In genomic region chr16:1964046-1964505, GRCh38 we compare ENCODE assay signal across 8 cellular contexts. TPM values are rescaled to one million over a fixed set of nuclear protein-coding genes. Genes with fewer than 3 reads are reported as not detected.
DNase-seq lines count a peak whose midpoint lies in the region; ATAC-seq, FAIRE-seq and TF ChIP-seq lines count a peak whose summit lies in the region.

No MANE protein-coding gene starts in this region.

- H3K27ac Mint-ChIP-seq in CD4-positive, alpha-beta T cell: peak overlapping the region; percentile 98

- no peaks in the 10 kb centered on the region for H3K9me3 ChIP-seq in CD4-positive, alpha-beta T cell (ENCODE audit: control insufficient read depth, low read length)
- no peaks in the 10 kb centered on the region for H3K9me3 ChIP-seq in PC-3 (ENCODE audit: low read length)
- H3K9me3 ChIP-seq in lower lobe of right lung: no peaks in the 10 kb centered on the region
- H3K9me3 ChIP-seq in testis: no peaks in the 10 kb centered on the region

- no peak for TF ChIP-seq CTCF in CD4-positive, alpha-beta T cell (IDR thresholded peaks at IDR 0.05)
- TF ChIP-seq CTCF in PC-3 (conservative IDR thresholded peaks at IDR 0.05; ENCODE audit: low read depth, low read length) (no peak), bronchial epithelial cell (IDR thresholded peaks at IDR 0.05; ENCODE audit: insufficient read depth, low read length, severe bottlenecking) (peak; percentile 3), lower lobe of right lung (IDR thresholded peaks at IDR 0.05) (no peak), testis (IDR thresholded peaks at IDR 0.05) (no peak)

- H3K4me1 Mint-ChIP-seq in CD4-positive, alpha-beta T cell (ENCODE audit: low read depth): peaks cover 53% of the 10 kb centered on the region

- H3K9ac ChIP-seq in PC-3 (ENCODE audit: low read length): peak overlapping the region; percentile 99

- H4K20me1 ChIP-seq in PC-3 (ENCODE audit: low read length): peaks cover 19% of the 10 kb centered on the region

- intact Hi-C loops in CD4-positive, alpha-beta T cell (cut with DNase I, micrococcal nuclease): loop anchor here in 1 of 2 experiments (10.0 kb wide), 1 partner anchor 1269 kb away; the partner anchor contains the start of gene WDR24
- intact Hi-C loops in PC-3 (cut with micrococcal nuclease) (no loop called here), lower lobe of right lung (cut with DNase I) (no loop called here), testis (cut with DNase I; ENCODE audit: low total_unique reads) (no loop called here)

- 3 to 7% methylated on average over 6 to 33 of the region's 33 CpGs for WGBS in testis, 2 donors

- H3K9me3 Mint-ChIP-seq in CD4-positive, alpha-beta T cell: no peaks in the 10 kb centered on the region

- H3K4me3 Mint-ChIP-seq in CD4-positive, alpha-beta T cell: peak overlapping the region; percentile 98

- H3F3A ChIP-seq in PC-3 (ENCODE audit: low read length, unreplicated experiment): peaks cover 16% of the 10 kb centered on the region

- ATAC-seq in CD4-positive, alpha-beta T cell (ENCODE audit: poor library complexity): peak; percentile 10
- ATAC-seq in GM21447 (IDR thresholded peaks at IDR 0.05; ENCODE audit: unreplicated experiment) (peak; percentile 9), PC-3 (no peak; the same call in 1 of the 2 replicates), lower lobe of right lung (peak; percentile 4 to 40), HG03457 (IDR thresholded peaks at IDR 0.05; ENCODE audit: unreplicated experiment) (no peak), HG03196 (IDR thresholded peaks at IDR 0.05; ENCODE audit: unreplicated experiment) (no peak)

- DNase-seq in CD4-positive, alpha-beta T cell: peak in 3 of 10 experiments; percentile 27 to 48 (median 28)
- no peak for DNase-seq in PC-3
- DNase-seq in bronchial epithelial cell (ENCODE audit: low read depth): no peak
- no peak for DNase-seq in lower lobe of right lung
- DNase-seq in testis: no peak

- no peaks in the 10 kb centered on the region for H3K27me3 Mint-ChIP-seq in CD4-positive, alpha-beta T cell

- H3K4me1 ChIP-seq in PC-3 (ENCODE audit: insufficient read depth, low read length) (peaks cover 9% of the 10 kb centered on the region; the same call in 1 of the 2 replicates), lower lobe of right lung (peaks cover 41% of the 10 kb centered on the region), testis (peaks cover 21% of the 10 kb centered on the region)

- H3K4me3 ChIP-seq in PC-3 (ENCODE audit: low read length) (peak overlapping the region; percentile 96), bronchial epithelial cell (ENCODE audit: low read depth, low read length) (peak overlapping the region; percentile 91), lower lobe of right lung (peak overlapping the region; percentile 92), testis (peak overlapping the region; percentile 64 to 96)

- CTCF ChIA-PET in CD4-positive, alpha-beta T cell (lab: Charles Lee): interaction anchor here (0.7 to 2.3 kb wide), 4 partner anchors 84 to 259 kb away, joined by 3 to 7 read pairs (median 4); partner anchors contain the start of genes NTHL1, TRAF7 and TSC2
- CTCF ChIA-PET in PC-3 (lab: Charles Lee): no interaction called here

- TF ChIP-seq POLR2A in testis (IDR thresholded peaks at IDR 0.05): no peak

- no peak for FAIRE-seq in bronchial epithelial cell (lab: Jason Lieb, UNC)

- BruUV-seq in PC-3 (replicated peaks; lab: Mats Ljungman, UMichigan): no TSS peak

- no peaks in the 10 kb centered on the region for H3K9me2 ChIP-seq in PC-3 (replicated peaks; ENCODE audit: low read length)

- H3K27ac ChIP-seq in CD4-positive, alpha-beta T cell (ENCODE audit: low read depth, low read length): peak overlapping the region; percentile 99
- H3K27ac ChIP-seq in PC-3 (ENCODE audit: low read length): peak overlapping the region; percentile 47; the same call in 1 of the 2 replicates
- peak overlapping the region; percentile 98 for H3K27ac ChIP-seq in lower lobe of right lung
- peak overlapping the region; percentile 86 to 97 for H3K27ac ChIP-seq in testis

- H3K36me3 ChIP-seq in PC-3 (ENCODE audit: low read depth, low read length) (peaks cover 22% of the 10 kb centered on the region), bronchial epithelial cell (ENCODE audit: control insufficient read depth, insufficient read depth, low read length) (peaks cover 15% of the 10 kb centered on the region), lower lobe of right lung (peaks cover 26% of the 10 kb centered on the region), testis (ENCODE audit: low read depth, missing control alignments) (no peaks in the 10 kb centered on the region)

- peaks cover 56% of the 10 kb centered on the region for H3K79me2 ChIP-seq in PC-3 (ENCODE audit: low read length)

- no peak overlapping the region for H2AFZ ChIP-seq in PC-3 (ENCODE audit: low read length)

- peaks cover 55% of the 10 kb centered on the region for H3K36me3 Mint-ChIP-seq in CD4-positive, alpha-beta T cell (ENCODE audit: low read depth)

- POLR2A ChIA-PET in CD4-positive, alpha-beta T cell (lab: Charles Lee): interaction anchor here (0.5 to 5.0 kb wide), 39 partner anchors 7 to 1269 kb away, joined by 3 to 62 read pairs (median 5); partner anchors contain the start of genes CCNF, ECI1, ELOB and FAHD1
- POLR2A ChIA-PET in PC-3 (lab: Charles Lee; ENCODE audit: unreplicated experiment): interaction anchor here (0.5 to 1.0 kb wide), 7 partner anchors 14 to 1041 kb away, joined by 3 to 25 read pairs (median 5); partner anchors contain the start of genes MSRB1, NUBP2 and SPSB3

- H3K4me2 ChIP-seq in PC-3 (ENCODE audit: low read length): peak overlapping the region; percentile 92

- no peaks in the 10 kb centered on the region for H3K27me3 ChIP-seq in CD4-positive, alpha-beta T cell (ENCODE audit: control insufficient read depth, insufficient read depth, low read length)
- H3K27me3 ChIP-seq in PC-3 (ENCODE audit: low read length) (no peaks in the 10 kb centered on the region), bronchial epithelial cell (ENCODE audit: control insufficient read depth, insufficient read depth, low read length) (no peaks in the 10 kb centered on the region), lower lobe of right lung (ENCODE audit: low read depth) (no peaks in the 10 kb centered on the region), testis (no peaks in the 10 kb centered on the region)

RNA-seq across cellular contexts. Expression of gene RPS2, which starts 0.6 kb away (rescaled TPM):
- total RNA-seq in CD4-positive, alpha-beta T cell: 1,000 to 10,000 TPM; 3,604 to 3,755 TPM
- total RNA-seq in PC-3 (2014; rRNA removed) (2,234 and 2,721 TPM in 2 replicates), bronchial epithelial cell (5,082 and 6,563 TPM in 2 replicates), lower lobe of right lung (1,721 TPM), testis (1,000 to 10,000 TPM in 1 of 2 donors, 100 to 1,000 TPM in 1; 744 to 1,779 TPM)
- polyA plus RNA-seq in testis (ENCODE audit: insufficient read depth, low read depth, low replicate concordance): 1,272 TPM

RNA-seq across cellular contexts. Expression of gene RNF151, which starts 2.6 kb away (rescaled TPM):
- total RNA-seq in CD4-positive, alpha-beta T cell: not detected
- total RNA-seq in PC-3 (2014; rRNA removed) (not detected in 2 replicates), bronchial epithelial cell (not detected in 2 replicates), lower lobe of right lung (not detected), testis (100 to 1,000 TPM in 1 of 2 donors, 10 to 100 TPM in 1; 86.7 to 210 TPM)
- 153 TPM for polyA plus RNA-seq in testis (ENCODE audit: insufficient read depth, low read depth, low replicate concordance)

RNA-seq across cellular contexts. Expression of gene NDUFB10, which starts 4.7 kb away (rescaled TPM):
- 10 to 100 TPM; 40.7 to 41.1 TPM for total RNA-seq in CD4-positive, alpha-beta T cell
- total RNA-seq in PC-3 (2014; rRNA removed) (407 and 530 TPM in 2 replicates), bronchial epithelial cell (115 and 219 TPM in 2 replicates), lower lobe of right lung (85.8 TPM), testis (100 to 1,000 TPM; 127 to 211 TPM)
- polyA plus RNA-seq in testis (ENCODE audit: insufficient read depth, low read depth, low replicate concordance): 186 TPM

RNA-seq across cellular contexts. Expression of gene TBL3, which starts 7.8 kb away (rescaled TPM):
- total RNA-seq in CD4-positive, alpha-beta T cell: 10 to 100 TPM; 12.7 to 15.5 TPM
- total RNA-seq in PC-3 (2014; rRNA removed) (71.5 and 111 TPM in 2 replicates), bronchial epithelial cell (38.5 and 44.5 TPM in 2 replicates), lower lobe of right lung (25.6 TPM), testis (100 to 1,000 TPM in 1 of 2 donors, 10 to 100 TPM in 1; 83.4 to 109 TPM)
- polyA plus RNA-seq in testis (ENCODE audit: insufficient read depth, low read depth, low replicate concordance): 77.1 TPM

RNA-seq across cellular contexts. Expression of gene RPL3L, which starts 9.6 kb away (rescaled TPM):
- total RNA-seq in CD4-positive, alpha-beta T cell: not detected
- 1.5 TPM in 1 of 2 replicates, not detected in the other for total RNA-seq in PC-3 (2014; rRNA removed)
- under 0.01 and 0.13 TPM in 2 replicates for total RNA-seq in bronchial epithelial cell
- total RNA-seq in lower lobe of right lung: not detected
- 1 to 10 TPM; 7.3 to 9.8 TPM for total RNA-seq in testis
- 10.4 TPM for polyA plus RNA-seq in testis (ENCODE audit: insufficient read depth, low read depth, low replicate concordance)

Comparison
In these comparisons a context has a peak if more than half of its experiments do, and no peak if none do; other contexts are left out.
1. ATAC-seq: peak in CD4-positive, alpha-beta T cell (single experiment), GM21447 (single experiment) and lower lobe of right lung (2 of 2); none in PC-3 (single experiment), HG03457 (single experiment) and HG03196 (single experiment).
2. H3K27ac ChIP-seq: peak in every context shown above with its lines; median percentile 99 in CD4-positive, alpha-beta T cell; 98 in lower lobe of right lung; 92 in testis; 47 in PC-3.
3. RNA of gene RNF151, which starts 2.6 kb away (total RNA-seq): 86.7 to 210 TPM in testis; not detected in lower lobe of right lung (single experiment), not detected in CD4-positive, alpha-beta T cell, not detected in PC-3 and not detected in bronchial epithelial cell; every median in the first group is over 10 times any median in the second.
4. Peak in every context shown above with its lines, with median percentiles within 50 percentile points of each other: H3K4me3 ChIP-seq.